In genomic region chr19:46494936-46495788, GRCh38 we compare ENCODE assay signal across 9 cellular contexts. TPM values are rescaled to one million over a fixed set of nuclear protein-coding genes. Genes with fewer than 3 reads are reported as not detected.
DNase-seq lines count a peak whose midpoint lies in the region; ATAC-seq and TF ChIP-seq lines count a peak whose summit lies in the region.
"Had no signal": no experiment of that assay in that cellular context is flagged by ENCODE, and none has a peak within 500 bp of the region (broad histone marks: within the 10 kb centered on the region; RNA-seq: fewer than 3 reads in every experiment).

No MANE protein-coding gene starts in this region.

- no peaks in the 10 kb centered on the region for H3K36me3 Mint-ChIP-seq in activated naive CD8-positive, alpha-beta T cell treated with anti-CD3 and anti-CD28 coated beads for 36 hours

- H3K27me3 Mint-ChIP-seq in activated naive CD8-positive, alpha-beta T cell treated with anti-CD3 and anti-CD28 coated beads for 36 hours: peaks cover 59% of the 10 kb centered on the region

- ATAC-seq in HG03135 (IDR thresholded peaks at IDR 0.05; ENCODE audit: unreplicated experiment): no peak

- H3K36me3 ChIP-seq in iPS-15b (ENCODE audit: control insufficient read depth, insufficient read depth, low read length): no peaks in the 10 kb centered on the region

- H3K9me3 Mint-ChIP-seq in activated naive CD8-positive, alpha-beta T cell treated with anti-CD3 and anti-CD28 coated beads for 36 hours: no peaks in the 10 kb centered on the region

- H3K27ac Mint-ChIP-seq in activated naive CD8-positive, alpha-beta T cell treated with anti-CD3 and anti-CD28 coated beads for 36 hours: peak overlapping the region; percentile 7

- no peaks in the 10 kb centered on the region for H3K4me1 ChIP-seq in iPS-15b (ENCODE audit: control insufficient read depth, insufficient read depth, low read length)

- H3K27me3 ChIP-seq in iPS-15b (ENCODE audit: control insufficient read depth, insufficient read depth, low read length): peaks cover 45% of the 10 kb centered on the region

- CTCF ChIA-PET in RWPE1 (lab: Yijun Ruan, JAX): interaction anchor here (1.3 kb wide), 1 partner anchor 100 kb away, joined by 4 read pairs; no protein-coding TSS in a partner anchor

- POLR2A ChIA-PET in RWPE1 (lab: Yijun Ruan, JAX; ENCODE audit: low non-redundant PET): no interaction called here

- H3K4me1 Mint-ChIP-seq in activated naive CD8-positive, alpha-beta T cell treated with anti-CD3 and anti-CD28 coated beads for 36 hours: peaks cover 11% of the 10 kb centered on the region

- H3K4me3 ChIP-seq in iPS-15b (ENCODE audit: low read depth, low read length) (peak overlapping the region; percentile 65), skin epidermis (peak overlapping the region in 6 of 7 experiments; percentile 2 to 36 (median 12))

- no peak overlapping the region for H3K4me3 Mint-ChIP-seq in activated naive CD8-positive, alpha-beta T cell treated with anti-CD3 and anti-CD28 coated beads for 36 hours

- in situ Hi-C loops in GM13976 (cut with MboI; ENCODE audit: low sequenced_read_pairs, unreplicated experiment): loop anchor here (5.0 kb wide), 1 partner anchor 93 kb away; no protein-coding TSS in a partner anchor

- peak overlapping the region in 9 of 21 experiments; percentile 4 to 60 (median 37) for H3K27ac ChIP-seq in skin epidermis
- H3K27ac ChIP-seq in RWPE1: no peak overlapping the region

- TF ChIP-seq CTCF in GM13976 (IDR thresholded peaks at IDR 0.05; ENCODE audit: borderline replicate concordance, control extremely low read depth, extremely low read depth, insufficient read depth, missing control alignments) (no peak), RWPE1 (conservative IDR thresholded peaks at IDR 0.05; ENCODE audit: low read depth) (no peak)

- no peaks in the 10 kb centered on the region for H3K9me3 ChIP-seq in iPS-15b (ENCODE audit: control insufficient read depth, insufficient read depth, low read length)

- peak; percentile 29 for DNase-seq in GM13976 (ENCODE audit: low spot score)
- DNase-seq in activated naive CD8-positive, alpha-beta T cell treated with anti-CD3 and anti-CD28 coated beads for 36 hours: no peak
- DNase-seq in NCI-H187 treated with DMSO at 0.1 percent for 48 hours (lab: John Stamatoyannopoulos, UW): no peak
- DNase-seq in activated CD4-positive, alpha-beta T cell treated with anti-CD3 and anti-CD28 coated beads for 4 hours: no peak
- no peak for DNase-seq in RWPE1 (ENCODE audit: low spot score)
- DNase-seq: cortex of kidney had no signal

- no peak overlapping the region for H3K9ac ChIP-seq in iPS-15b (ENCODE audit: low read depth, low read length)

RNA-seq across cellular contexts. Expression of gene PNMA8B, which starts 0.5 kb away (rescaled TPM):
- under 1 TPM; 0.21 to 0.26 TPM for total RNA-seq in activated naive CD8-positive, alpha-beta T cell treated with anti-CD3 and anti-CD28 coated beads for 36 hours

RNA-seq across cellular contexts. Expression of gene PNMA8A, which starts 23.8 kb away (rescaled TPM):
- 1 to 10 TPM; 6.0 to 6.3 TPM for total RNA-seq in activated naive CD8-positive, alpha-beta T cell treated with anti-CD3 and anti-CD28 coated beads for 36 hours
